15 cellular contexts compared by ENCODE assay signal in the genomic region with DNA sequence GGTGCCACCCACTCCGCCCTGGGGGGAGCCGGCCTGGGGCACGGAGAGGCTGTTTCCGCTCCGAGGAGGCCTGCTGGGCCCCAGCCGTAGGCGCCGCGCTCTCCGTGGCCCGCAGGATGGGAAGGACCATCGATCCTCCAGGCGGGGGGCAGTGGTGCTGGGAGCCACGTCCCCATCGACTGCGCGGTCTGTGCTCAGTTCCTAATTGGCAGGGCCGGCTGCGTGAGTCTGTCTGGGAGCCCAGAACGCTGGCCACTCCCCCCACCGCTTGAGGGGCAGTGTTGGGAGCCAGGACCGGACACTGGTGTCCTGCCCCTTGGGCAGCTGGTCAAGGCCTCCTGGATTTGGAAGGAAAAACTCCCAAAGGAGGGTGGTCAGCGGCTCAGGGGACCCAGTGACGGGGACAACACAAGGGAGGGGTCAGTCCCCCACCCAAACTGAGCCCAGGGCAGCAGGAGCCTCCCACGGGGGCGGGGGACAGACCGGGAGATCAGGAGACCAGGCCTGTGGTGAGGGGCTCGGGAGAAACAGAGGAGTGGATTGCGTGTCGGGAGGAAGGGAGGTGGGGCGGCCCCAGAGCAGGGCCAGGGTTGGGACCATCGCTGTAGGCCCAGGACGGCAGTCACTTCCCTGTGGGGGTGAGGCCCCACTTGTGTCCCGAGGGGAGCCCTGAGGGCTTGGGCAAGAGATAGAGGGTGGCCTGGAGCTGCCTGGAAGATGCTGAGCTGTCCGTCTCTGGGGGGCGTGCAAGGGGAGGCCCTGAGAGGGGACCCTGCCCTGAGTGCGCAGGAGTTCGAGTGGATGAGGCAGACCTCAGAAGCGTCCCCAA.
"Had no signal": no experiment of that assay in that cellular context is flagged by ENCODE, and none has a peak within 500 bp of the region (broad histone marks: within the 10 kb centered on the region; RNA-seq: fewer than 3 reads in every experiment).

No MANE protein-coding gene starts in this region.

- H3K36me3 ChIP-seq: ascending aorta, gastrocnemius medialis, heart left ventricle had no signal

- H3K36me3 Mint-ChIP-seq: activated naive CD4-positive, alpha-beta T cell treated with anti-CD3 and anti-CD28 coated beads, Interleukin-2, amount 50 U/mL, for 24 hours; natural killer cell had no signal

- DNase-seq: activated CD4-positive, alpha-beta T cell treated with anti-CD3 and anti-CD28 coated beads, Interleukin-2, amount 50 U/mL, for 1 hour; activated CD4-positive, CD25-positive, alpha-beta regulatory T cell treated with anti-CD3 and anti-CD28 coated beads, Interleukin-2, amount 50 U/mL, for 72 hours; activated CD8-positive, alpha-beta memory T cell treated with anti-CD3 and anti-CD28 coated beads, Interleukin-2, amount 50 U/mL, for 4 hours; activated T-cell treated with anti-CD3 and anti-CD28 coated beads, Interleukin-2, amount 50 U/mL, for 4 hours; cortex of kidney; gastrocnemius medialis; kidney glomerular epithelial cell; natural killer cell; trophoblast cell had no signal

- ATAC-seq: activated T-cell treated with anti-CD3 and anti-CD28 coated beads, Interleukin-2, amount 50 U/mL, for 4 hours; esophagus mucosa; gastrocnemius medialis; heart left ventricle; natural killer cell had no signal

- H3K9me3 ChIP-seq: ascending aorta, gastrocnemius medialis, heart left ventricle had no signal

- H3K4me1 Mint-ChIP-seq: activated naive CD4-positive, alpha-beta T cell treated with anti-CD3 and anti-CD28 coated beads, Interleukin-2, amount 50 U/mL, for 24 hours; natural killer cell had no signal

- H3K4me3 ChIP-seq: ascending aorta, gastrocnemius medialis, heart left ventricle, lung had no signal

- H3K27ac Mint-ChIP-seq: activated naive CD4-positive, alpha-beta T cell treated with anti-CD3 and anti-CD28 coated beads, Interleukin-2, amount 50 U/mL, for 24 hours; natural killer cell; stimulated activated naive CD8-positive, alpha-beta T cell treated with anti-CD3 and anti-CD28 coated beads, Interleukin-15, Interleukin-2, amounts not matched to agents 100 ng/mL and 50 ng/mL, for 24 hours had no signal

- H3K9me3 Mint-ChIP-seq: activated naive CD4-positive, alpha-beta T cell treated with anti-CD3 and anti-CD28 coated beads, Interleukin-2, amount 50 U/mL, for 24 hours; activated T-cell treated with anti-CD3 and anti-CD28 coated beads, Interleukin-2, amount 50 U/mL, for 4 hours; natural killer cell; stimulated activated naive CD8-positive, alpha-beta T cell treated with anti-CD3 and anti-CD28 coated beads, Interleukin-15, Interleukin-2, amounts not matched to agents 100 ng/mL and 50 ng/mL, for 24 hours had no signal

- H3K27ac ChIP-seq: ascending aorta, gastrocnemius medialis, heart left ventricle had no signal

- H3K4me1 ChIP-seq: ascending aorta, gastrocnemius medialis, heart left ventricle had no signal

- H3K4me3 Mint-ChIP-seq: activated naive CD4-positive, alpha-beta T cell treated with anti-CD3 and anti-CD28 coated beads, Interleukin-2, amount 50 U/mL, for 24 hours; activated T-cell treated with anti-CD3 and anti-CD28 coated beads, Interleukin-2, amount 50 U/mL, for 4 hours; natural killer cell; stimulated activated naive CD8-positive, alpha-beta T cell treated with anti-CD3 and anti-CD28 coated beads, Interleukin-15, Interleukin-2, amounts not matched to agents 100 ng/mL and 50 ng/mL, for 24 hours had no signal
